In the genomic region with DNA sequence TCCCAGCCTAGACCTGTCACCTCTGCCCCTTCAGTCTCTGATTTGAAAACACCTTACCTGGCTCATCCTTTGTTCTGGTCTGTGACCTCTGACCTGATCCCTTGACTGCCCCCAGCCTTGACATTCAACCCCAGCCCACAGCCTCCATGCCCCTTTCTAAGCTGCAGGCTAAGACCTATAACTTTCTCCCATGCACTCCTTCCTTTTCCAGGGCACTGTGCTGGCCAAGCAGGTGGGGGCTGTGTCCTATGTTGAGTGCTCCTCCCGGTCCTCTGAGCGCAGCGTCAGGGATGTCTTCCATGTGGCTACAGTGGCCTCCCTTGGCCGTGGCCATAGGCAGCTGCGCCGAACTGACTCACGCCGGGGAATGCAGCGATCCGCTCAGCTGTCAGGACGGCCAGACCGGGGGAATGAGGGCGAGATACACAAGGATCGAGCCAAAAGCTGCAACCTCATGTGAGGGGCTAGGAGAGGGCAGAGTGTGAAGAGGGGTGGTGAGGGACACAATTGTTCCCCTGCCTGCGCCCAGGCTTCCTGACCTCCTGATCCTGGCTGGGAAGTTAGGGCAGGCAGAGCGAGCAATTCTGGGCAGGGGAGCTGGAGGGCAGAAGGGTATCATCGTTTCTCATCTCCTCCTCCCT, we compare ENCODE assay signal across 30 cellular contexts. TPM values are rescaled to one million over a fixed set of nuclear protein-coding genes. Genes with fewer than 3 reads are reported as not detected.
DNase-seq lines count a peak whose midpoint lies in the region; ATAC-seq, FAIRE-seq and TF ChIP-seq lines count a peak whose summit lies in the region.
"Had no signal": no experiment of that assay in that cellular context is flagged by ENCODE, and none has a peak within 500 bp of the region (broad histone marks: within the 10 kb centered on the region; RNA-seq: fewer than 3 reads in every experiment).

No MANE protein-coding gene starts in this region.

- TF ChIP-seq CTCF in glutamatergic neuron (IDR thresholded peaks at IDR 0.05; ENCODE audit: partially characterized antibody, unreplicated experiment) = no peak

- ATAC-seq in activated naive CD8-positive, alpha-beta T cell treated with anti-CD3 and anti-CD28 coated beads, Interleukin-2, amount 50 U/mL, for 24 hours = no peak
- ATAC-seq: K562; naive thymus-derived CD4-positive, alpha-beta T cell; right cardiac atrium; SK-N-SH treated with all-trans-retinoic acid at 6 μM for 48 hours; stimulated activated naive CD8-positive, alpha-beta T cell treated with anti-CD3 and anti-CD28 coated beads, Interleukin-15, Interleukin-2, amounts not matched to agents 100 U/mL and 50 U/mL, for 24 hours had no signal

- no peaks in the 10 kb centered on the region for H3K36me3 Mint-ChIP-seq in glutamatergic neuron (ENCODE audit: unreplicated experiment)
- no peaks in the 10 kb centered on the region for H3K36me3 Mint-ChIP-seq in activated naive CD8-positive, alpha-beta T cell treated with anti-CD3 and anti-CD28 coated beads, Interleukin-2, amount 50 U/mL, for 24 hours (ENCODE audit: low read depth)

- H3K9me3 ChIP-seq in skeletal muscle satellite cell (replicated peaks; ENCODE audit: low read length) = no peaks in the 10 kb centered on the region
- H3K9me3 ChIP-seq: esophagus squamous epithelium, left ventricle myocardium inferior, MG63, ovary, thyroid gland had no signal

- peak overlapping the region; percentile 69 for H3K4me2 ChIP-seq in skeletal muscle satellite cell (ENCODE audit: low read length)

- no peaks in the 10 kb centered on the region for H3K27me3 ChIP-seq in skeletal muscle satellite cell (ENCODE audit: control insufficient read depth, insufficient read depth, low read length)
- H3K27me3 ChIP-seq: esophagus squamous epithelium, MG63, ovary, thyroid gland had no signal

- H3K36me3 ChIP-seq in skeletal muscle satellite cell (ENCODE audit: insufficient read depth, low read length) = no peaks in the 10 kb centered on the region
- H3K36me3 ChIP-seq: esophagus squamous epithelium, left ventricle myocardium inferior, MG63, ovary, thyroid gland had no signal

- peak overlapping the region; percentile 71 for H3K4me3 Mint-ChIP-seq in glutamatergic neuron (ENCODE audit: unreplicated experiment)
- H3K4me3 Mint-ChIP-seq in activated naive CD8-positive, alpha-beta T cell treated with anti-CD3 and anti-CD28 coated beads, Interleukin-2, amount 50 U/mL, for 24 hours = no peak overlapping the region
- H3K4me3 Mint-ChIP-seq: activated T-helper 1 cell treated with anti-CD3 and anti-CD28 coated beads, Interleukin-12 subunit alpha, Interleukin-12 subunit beta, Interleukin-2, Interleukin-4 antibody, amounts not matched to agents 30 ng/mL and 10 ng/mL and 1 ng/mL, durations not matched to agents 14 hours and 24 hours and 36 hours; T-helper 2 cell treated with Interferon-gamma antibody and Interleukin-4, amounts not matched to agents 5 μg/mL and 100 μg/mL, for 36 hours had no signal

- H3K4me1 Mint-ChIP-seq in glutamatergic neuron (ENCODE audit: low read depth, unreplicated experiment) = peaks cover 42% of the 10 kb centered on the region
- peaks cover 9% of the 10 kb centered on the region for H3K4me1 Mint-ChIP-seq in activated naive CD8-positive, alpha-beta T cell treated with anti-CD3 and anti-CD28 coated beads, Interleukin-2, amount 50 U/mL, for 24 hours

- FAIRE-seq in HTR-8/SVneo (lab: Jason Lieb, UNC) = peak; percentile 62
- FAIRE-seq: frontal cortex, G401.6, K562 had no signal

- H3K9me3 Mint-ChIP-seq in glutamatergic neuron (ENCODE audit: unreplicated experiment) = peaks cover 4% of the 10 kb centered on the region
- H3K9me3 Mint-ChIP-seq in activated naive CD8-positive, alpha-beta T cell treated with anti-CD3 and anti-CD28 coated beads, Interleukin-2, amount 50 U/mL, for 24 hours = no peaks in the 10 kb centered on the region
- H3K9me3 Mint-ChIP-seq: activated T-helper 1 cell treated with anti-CD3 and anti-CD28 coated beads, Interleukin-12 subunit alpha, Interleukin-12 subunit beta, Interleukin-2, Interleukin-4 antibody, amounts not matched to agents 30 ng/mL and 10 ng/mL and 1 ng/mL, durations not matched to agents 14 hours and 24 hours and 36 hours; T-helper 2 cell treated with Interferon-gamma antibody and Interleukin-4, amounts not matched to agents 5 μg/mL and 100 μg/mL, for 36 hours had no signal

- no peak overlapping the region for H3K9ac ChIP-seq in skeletal muscle satellite cell (ENCODE audit: low read depth, low read length)

- H3K4me1 ChIP-seq in skeletal muscle satellite cell (ENCODE audit: control insufficient read depth, insufficient read depth, low read length) = peaks cover 29% of the 10 kb centered on the region

- H3K27ac Mint-ChIP-seq in glutamatergic neuron (ENCODE audit: unreplicated experiment) = peak overlapping the region; percentile 67
- no peak overlapping the region for H3K27ac Mint-ChIP-seq in activated naive CD8-positive, alpha-beta T cell treated with anti-CD3 and anti-CD28 coated beads, Interleukin-2, amount 50 U/mL, for 24 hours
- H3K27ac Mint-ChIP-seq: activated T-helper 1 cell treated with anti-CD3 and anti-CD28 coated beads, Interleukin-12 subunit alpha, Interleukin-12 subunit beta, Interleukin-2, Interleukin-4 antibody, amounts not matched to agents 30 ng/mL and 10 ng/mL and 1 ng/mL, durations not matched to agents 14 hours and 24 hours and 36 hours; T-helper 2 cell treated with Interferon-gamma antibody and Interleukin-4, amounts not matched to agents 5 μg/mL and 100 μg/mL, for 36 hours had no signal

- H3K27me3 Mint-ChIP-seq in glutamatergic neuron (ENCODE audit: unreplicated experiment) = peaks cover 8% of the 10 kb centered on the region
- H3K27me3 Mint-ChIP-seq in activated naive CD8-positive, alpha-beta T cell treated with anti-CD3 and anti-CD28 coated beads, Interleukin-2, amount 50 U/mL, for 24 hours = peaks cover 8% of the 10 kb centered on the region

- DNase-seq in HTR-8/SVneo (ENCODE audit: insufficient read length, low spot score) = no peak
- DNase-seq in glutamatergic neuron = no peak
- no peak for DNase-seq in activated naive CD8-positive, alpha-beta T cell treated with anti-CD3 and anti-CD28 coated beads, Interleukin-2, amount 50 U/mL, for 24 hours
- no peak for DNase-seq in NCI-H526 treated with DMSO at 0.1 percent for 48 hours (lab: John Stamatoyannopoulos, UW)
- DNase-seq: activated CD4-positive, alpha-beta T cell treated with anti-CD3 and anti-CD28 coated beads, Interleukin-2, amount 50 U/mL, for 1 hour; activated naive CD4-positive, alpha-beta T cell treated with anti-CD3 and anti-CD28 coated beads, Interleukin-2, amount 50 U/mL, for 16 hours; anterior cingulate cortex; DMS53; esophagus squamous epithelium; hypothalamus; left ventricle myocardium inferior; MG63; naive thymus-derived CD4-positive, alpha-beta T cell; NCI-H1417; NCI-H2081; NCI-H345; NCI-H82; ovary; right cardiac atrium; RPMI8226; stimulated activated naive CD8-positive, alpha-beta T cell treated with anti-CD3 and anti-CD28 coated beads, Interleukin-15, Interleukin-2, amounts not matched to agents 100 U/mL and 50 U/mL, for 24 hours; thyroid gland; WERI-Rb-1 had no signal

- no peak overlapping the region for H3K4me3 ChIP-seq in skeletal muscle satellite cell (ENCODE audit: low read length)
- H3K4me3 ChIP-seq: esophagus squamous epithelium, K562, left ventricle myocardium inferior, MG63, ovary, thyroid gland had no signal

RNA-seq across cellular contexts. Expression of gene RND2, which starts 3.3 kb away (rescaled TPM):
- 75.8 TPM for total RNA-seq in glutamatergic neuron (ENCODE audit: unreplicated experiment)
- under 0.01 TPM in 2 replicates for total RNA-seq in skeletal muscle satellite cell (2012; rRNA removed)
- total RNA-seq: activated T-helper 1 cell treated with anti-CD3 and anti-CD28 coated beads, Interleukin-12 subunit alpha, Interleukin-12 subunit beta, Interleukin-2, Interleukin-4 antibody, amounts not matched to agents 30 ng/mL and 10 ng/mL and 1 ng/mL, durations not matched to agents 14 hours and 24 hours and 36 hours had no signal

RNA-seq across cellular contexts. Expression of gene VAT1, which starts 6.2 kb away (rescaled TPM):
- 413 TPM for total RNA-seq in glutamatergic neuron (ENCODE audit: unreplicated experiment)
- 225 and 315 TPM in 2 replicates for total RNA-seq in skeletal muscle satellite cell (2012; rRNA removed)

RNA-seq across cellular contexts. Expression of gene IFI35, which starts 21.8 kb away (rescaled TPM):
- not detected for total RNA-seq in glutamatergic neuron (ENCODE audit: unreplicated experiment)
- 17.5 and 21.6 TPM in 2 replicates for total RNA-seq in skeletal muscle satellite cell (2012; rRNA removed)

RNA-seq across cellular contexts. Expression of gene RPL27, which starts 30.1 kb away (rescaled TPM):
- total RNA-seq in glutamatergic neuron (ENCODE audit: unreplicated experiment) = 658 TPM
- 877 and 1,570 TPM in 2 replicates for total RNA-seq in skeletal muscle satellite cell (2012; rRNA removed)

RNA-seq across cellular contexts. Expression of gene RUNDC1, which starts 48.0 kb away (rescaled TPM):
- total RNA-seq in glutamatergic neuron (ENCODE audit: unreplicated experiment) = 14.0 TPM
- 5.8 and 7.9 TPM in 2 replicates for total RNA-seq in skeletal muscle satellite cell (2012; rRNA removed)
